9 cellular contexts compared by ENCODE assay signal in the genomic region with DNA sequence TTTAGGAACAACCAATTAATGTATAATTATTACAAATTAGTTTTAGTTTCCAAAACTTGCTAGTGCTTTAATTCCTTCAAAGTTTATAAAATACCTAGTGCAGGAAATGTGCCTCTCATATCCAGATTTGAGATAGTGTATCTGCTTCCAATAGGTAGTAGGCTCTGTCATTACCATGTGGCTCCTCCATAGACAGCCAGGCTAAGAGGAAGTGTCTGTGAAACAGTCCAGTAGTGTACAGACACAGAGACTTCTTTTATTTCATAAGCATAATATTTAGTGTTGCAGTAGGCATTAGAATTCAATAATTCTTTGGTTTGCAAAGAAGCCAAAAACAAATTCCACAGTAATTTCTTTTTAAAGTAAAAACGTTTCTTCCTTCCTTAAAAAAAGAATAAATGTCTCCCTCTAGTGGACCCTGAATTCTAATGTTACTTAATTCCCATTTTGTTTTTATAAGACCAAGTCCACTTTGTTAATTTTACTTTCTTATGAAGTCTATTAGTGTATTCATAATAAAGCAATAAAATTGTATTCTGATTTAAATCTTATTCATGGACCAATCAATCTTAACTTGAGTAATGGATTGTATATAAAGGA.
DNase-seq lines count a peak whose midpoint lies in the region; ATAC-seq and TF ChIP-seq lines count a peak whose summit lies in the region.
"Had no signal": no experiment of that assay in that cellular context is flagged by ENCODE, and none has a peak within 500 bp of the region (broad histone marks: within the 10 kb centered on the region; RNA-seq: fewer than 3 reads in every experiment).

No MANE protein-coding gene starts in this region.

- H3K36me3 Mint-ChIP-seq in activated CD4-positive, alpha-beta T cell treated with anti-CD3 and anti-CD28 coated beads, Interleukin-2, amount 10 ng/mL, durations not matched to agents 24 days and 14 days (ENCODE audit: low read depth), result no peaks in the 10 kb centered on the region

- peaks cover 5% of the 10 kb centered on the region for H3K9me3 Mint-ChIP-seq in activated CD4-positive, alpha-beta T cell treated with anti-CD3 and anti-CD28 coated beads, Interleukin-2, amount 10 ng/mL, durations not matched to agents 24 days and 14 days

- H3K36me3 ChIP-seq in left ventricle myocardium inferior (no peaks in the 10 kb centered on the region), OCI-LY3 (replicated peaks; ENCODE audit: low read depth, low read length) (no peaks in the 10 kb centered on the region)

- H3K9ac ChIP-seq in OCI-LY3 (ENCODE audit: low read length), result no peak overlapping the region

- ATAC-seq in left ventricle myocardium superior, result no peak
- no peak for ATAC-seq in HG02938 (IDR thresholded peaks at IDR 0.05; ENCODE audit: unreplicated experiment)

- intact Hi-C loops in left ventricle myocardium inferior (cut with micrococcal nuclease), result no loop called here
- intact Hi-C loops in left ventricle myocardium superior (cut with micrococcal nuclease), result no loop called here
- intact Hi-C loops in activated CD4-positive, alpha-beta T cell treated with anti-CD3 and anti-CD28 coated beads, Interleukin-2, amount 10 ng/mL, durations not matched to agents 24 days and 14 days (cut with micrococcal nuclease), result loop anchor here (10.0 kb wide), 3 partner anchors 148 to 368 kb away; a partner anchor contains a TSS

- no peak overlapping the region for H3K4me3 Mint-ChIP-seq in activated CD4-positive, alpha-beta T cell treated with anti-CD3 and anti-CD28 coated beads, Interleukin-2, amount 10 ng/mL, durations not matched to agents 24 days and 14 days

- no peak for DNase-seq in left ventricle myocardium inferior
- no peak for DNase-seq in left ventricle myocardium superior
- DNase-seq in fibroblast of mammary gland (ENCODE audit: low read depth), result peak; percentile 53
- DNase-seq in NCI-H774 (lab: John Stamatoyannopoulos, UW), result no peak
- no peak for DNase-seq in NCI-H2196 treated with DMSO at 0.1 percent for 48 hours (lab: John Stamatoyannopoulos, UW; ENCODE audit: unreplicated experiment)
- DNase-seq in activated CD4-positive, alpha-beta T cell treated with anti-CD3 and anti-CD28 coated beads, Interleukin-2, amount 10 ng/mL, durations not matched to agents 24 days and 14 days, result no peak
- DNase-seq: DMS79 had no signal

- peaks cover 14% of the 10 kb centered on the region for H3K4me1 Mint-ChIP-seq in activated CD4-positive, alpha-beta T cell treated with anti-CD3 and anti-CD28 coated beads, Interleukin-2, amount 10 ng/mL, durations not matched to agents 24 days and 14 days

- H3K27me3 ChIP-seq in left ventricle myocardium inferior (ENCODE audit: low read depth) (no peaks in the 10 kb centered on the region), OCI-LY3 (ENCODE audit: low read depth, low read length) (no peaks in the 10 kb centered on the region)

- peaks cover 9% of the 10 kb centered on the region for H3K4me1 ChIP-seq in left ventricle myocardium inferior
- H3K4me1 ChIP-seq in OCI-LY3 (ENCODE audit: low read length), result peaks cover under 1% of the 10 kb centered on the region; the same call in 1 of the 2 replicates

- H3K4me3 ChIP-seq in left ventricle myocardium inferior (no peak overlapping the region), OCI-LY3 (ENCODE audit: low read length) (no peak overlapping the region), fibroblast of mammary gland (ENCODE audit: control insufficient read depth, low read depth, low read length) (no peak overlapping the region)

- TF ChIP-seq CTCF in left ventricle myocardium inferior (IDR thresholded peaks at IDR 0.05; ENCODE audit: borderline replicate concordance), result peak; percentile 29
- TF ChIP-seq CTCF in OCI-LY3 (IDR thresholded peaks at IDR 0.05; ENCODE audit: low read depth, low read length), result peak; percentile 72
- TF ChIP-seq CTCF in fibroblast of mammary gland (conservative IDR thresholded peaks at IDR 0.05; ENCODE audit: control insufficient read depth, insufficient read depth, low read depth, low read length), result peak; percentile 36

- H3K9me3 ChIP-seq in left ventricle myocardium inferior (replicated peaks) (peaks cover 12% of the 10 kb centered on the region), OCI-LY3 (ENCODE audit: insufficient read depth, low read length) (no peaks in the 10 kb centered on the region)

- H4K20me1 ChIP-seq in OCI-LY3 (ENCODE audit: insufficient read depth, low read length), result no peaks in the 10 kb centered on the region

- H3K27ac Mint-ChIP-seq in activated CD4-positive, alpha-beta T cell treated with anti-CD3 and anti-CD28 coated beads, Interleukin-2, amount 10 ng/mL, durations not matched to agents 24 days and 14 days, result no peak overlapping the region

- H3K27ac ChIP-seq in left ventricle myocardium inferior (replicated peaks) (no peak overlapping the region), OCI-LY3 (ENCODE audit: low read length) (no peak overlapping the region)

- no peaks in the 10 kb centered on the region for H3K79me2 ChIP-seq in OCI-LY3 (ENCODE audit: low read length)

- H3K27me3 Mint-ChIP-seq in activated CD4-positive, alpha-beta T cell treated with anti-CD3 and anti-CD28 coated beads, Interleukin-2, amount 10 ng/mL, durations not matched to agents 24 days and 14 days, result no peaks in the 10 kb centered on the region

- no peak overlapping the region for H3K4me2 ChIP-seq in OCI-LY3 (ENCODE audit: low read length)

- H2AFZ ChIP-seq in OCI-LY3 (ENCODE audit: low read depth, low read length), result peak overlapping the region; percentile 72
